1 cellular context compared by ENCODE assay signal in the genomic region with DNA sequence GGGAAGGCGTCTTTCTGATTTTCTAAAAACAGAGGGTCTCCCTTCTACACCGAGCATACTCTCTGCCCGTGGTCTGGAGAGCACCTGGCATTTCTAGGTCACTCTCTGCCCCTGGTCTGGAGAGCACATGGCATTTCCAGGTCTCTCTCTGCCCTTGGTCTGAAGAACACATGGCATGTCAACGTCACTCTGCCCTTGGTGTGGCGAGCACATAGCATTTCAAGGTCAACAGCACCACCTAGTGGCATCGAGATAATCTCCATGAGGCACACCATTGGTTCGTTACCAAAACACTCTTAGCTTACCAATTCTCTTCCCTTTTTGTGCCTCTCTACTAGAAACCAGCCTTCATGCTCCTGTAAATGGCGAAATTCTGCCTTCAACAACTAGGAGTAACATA.
TF ChIP-seq lines count a peak whose summit lies in the region.

No MANE protein-coding gene starts in this region.

TF ChIP-seq in K562, 482 proteins besides CTCF, POLR2A, EP300 and RAD21 (continued from another document):
- TF ChIP-seq, protein P1, sequence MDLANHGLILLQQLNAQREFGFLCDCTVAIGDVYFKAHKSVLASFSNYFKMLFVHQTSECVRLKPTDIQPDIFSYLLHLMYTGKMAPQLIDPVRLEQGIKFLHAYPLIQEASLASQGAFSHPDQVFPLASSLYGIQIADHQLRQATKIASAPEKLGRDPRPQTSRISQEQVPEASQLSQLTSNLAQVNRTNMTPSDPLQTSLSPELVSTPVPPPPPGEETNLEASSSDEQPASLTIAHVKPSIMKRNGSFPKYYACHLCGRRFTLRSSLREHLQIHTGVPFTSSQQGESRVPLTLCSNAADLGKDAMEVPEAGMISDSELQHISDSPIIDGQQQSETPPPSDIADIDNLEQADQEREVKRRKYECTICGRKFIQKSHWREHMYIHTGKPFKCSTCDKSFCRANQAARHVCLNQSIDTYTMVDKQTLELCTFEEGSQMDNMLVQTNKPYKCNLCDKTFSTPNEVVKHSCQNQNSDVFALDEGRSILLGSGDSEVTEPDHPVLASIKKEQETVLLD (IDR thresholded peaks at IDR 0.05) = no peak
- TF ChIP-seq ZNF263 (CRISPR knock-in tag; IDR thresholded peaks at IDR 0.05; ENCODE audit: borderline replicate concordance) (no peak), BCOR (IDR thresholded peaks at IDR 0.05) (no peak), CREB1 (IDR thresholded peaks at IDR 0.05) (no peak), CREB1 (CRISPR knock-in tag; IDR thresholded peaks at IDR 0.05) (peak; percentile 46; the same call in 1 of the 2 replicates), SMC3 (conservative IDR thresholded peaks at IDR 0.05; ENCODE audit: insufficient read depth, low read depth, low read length) (peak; percentile 90), MEIS2 (IDR thresholded peaks at IDR 0.05; ENCODE audit: partially characterized antibody) (peak; percentile 20), ZC3H8 (IDR thresholded peaks at IDR 0.05) (no peak), L3MBTL2 (IDR thresholded peaks at IDR 0.05) (peak; percentile 44; the same call in 1 of the 2 replicates), SOX6 (IDR thresholded peaks at IDR 0.05) (no peak; the same call in 1 of the 2 replicates), CBX8 (IDR thresholded peaks at IDR 0.05; ENCODE audit: borderline replicate concordance, extremely low read depth, low read depth, low read length, poor library complexity, severe bottlenecking) (no peak), TBL1XR1 (IDR thresholded peaks at IDR 0.05; ENCODE audit: low read length in 2 of 2) (no peak), NFE2 (IDR thresholded peaks at IDR 0.05; ENCODE audit: low read depth) (no peak), JUND (IDR thresholded peaks at IDR 0.05; ENCODE audit: borderline replicate concordance, low read depth, low read length) (peak; percentile 24; the same call in 1 of the 2 replicates), JUND (tag; IDR thresholded peaks at IDR 0.05; ENCODE audit: borderline replicate concordance, low read depth, low read length) (no peak), FOXK2 (conservative IDR thresholded peaks at IDR 0.05 in 1 of 2, IDR thresholded peaks at IDR 0.05 in 1 of 2; ENCODE audit: low read depth in 2 of 2) (0 out of 4 replicates have a peak, but pooled peaks of 1 of the 2 experiments have one; percentile 16), ZNF217 (CRISPR knock-in tag; IDR thresholded peaks at IDR 0.05) (no peak)
- TF ChIP-seq, protein P2, sequence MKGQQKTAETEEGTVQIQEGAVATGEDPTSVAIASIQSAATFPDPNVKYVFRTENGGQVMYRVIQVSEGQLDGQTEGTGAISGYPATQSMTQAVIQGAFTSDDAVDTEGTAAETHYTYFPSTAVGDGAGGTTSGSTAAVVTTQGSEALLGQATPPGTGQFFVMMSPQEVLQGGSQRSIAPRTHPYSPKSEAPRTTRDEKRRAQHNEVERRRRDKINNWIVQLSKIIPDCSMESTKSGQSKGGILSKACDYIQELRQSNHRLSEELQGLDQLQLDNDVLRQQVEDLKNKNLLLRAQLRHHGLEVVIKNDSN (CRISPR knock-in tag; IDR thresholded peaks at IDR 0.05) = no peak
- TF ChIP-seq, protein P3, sequence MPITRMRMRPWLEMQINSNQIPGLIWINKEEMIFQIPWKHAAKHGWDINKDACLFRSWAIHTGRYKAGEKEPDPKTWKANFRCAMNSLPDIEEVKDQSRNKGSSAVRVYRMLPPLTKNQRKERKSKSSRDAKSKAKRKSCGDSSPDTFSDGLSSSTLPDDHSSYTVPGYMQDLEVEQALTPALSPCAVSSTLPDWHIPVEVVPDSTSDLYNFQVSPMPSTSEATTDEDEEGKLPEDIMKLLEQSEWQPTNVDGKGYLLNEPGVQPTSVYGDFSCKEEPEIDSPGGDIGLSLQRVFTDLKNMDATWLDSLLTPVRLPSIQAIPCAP (CRISPR knock-in tag; IDR thresholded peaks at IDR 0.05; ENCODE audit: borderline replicate concordance) = no peak
- TF ChIP-seq, protein P4, sequence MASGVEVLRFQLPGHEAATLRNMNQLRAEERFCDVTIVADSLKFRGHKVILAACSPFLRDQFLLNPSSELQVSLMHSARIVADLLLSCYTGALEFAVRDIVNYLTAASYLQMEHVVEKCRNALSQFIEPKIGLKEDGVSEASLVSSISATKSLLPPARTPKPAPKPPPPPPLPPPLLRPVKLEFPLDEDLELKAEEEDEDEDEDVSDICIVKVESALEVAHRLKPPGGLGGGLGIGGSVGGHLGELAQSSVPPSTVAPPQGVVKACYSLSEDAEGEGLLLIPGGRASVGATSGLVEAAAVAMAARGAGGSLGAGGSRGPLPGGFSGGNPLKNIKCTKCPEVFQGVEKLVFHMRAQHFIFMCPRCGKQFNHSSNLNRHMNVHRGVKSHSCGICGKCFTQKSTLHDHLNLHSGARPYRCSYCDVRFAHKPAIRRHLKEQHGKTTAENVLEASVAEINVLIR (CRISPR knock-in tag; IDR thresholded peaks at IDR 0.05) = no peak
TF ChIP-seq in K562: peak in this region for 22.
